In genomic region chr19:45090598-45090997, GRCh38 we compare ENCODE assay signal across 8 cellular contexts. TPM values are rescaled to one million over a fixed set of nuclear protein-coding genes. Genes with fewer than 3 reads are reported as not detected.
DNase-seq lines count a peak whose midpoint lies in the region; ATAC-seq, FAIRE-seq and TF ChIP-seq lines count a peak whose summit lies in the region.
"Had no signal": no experiment of that assay in that cellular context is flagged by ENCODE, and none has a peak within 500 bp of the region (broad histone marks: within the 10 kb centered on the region; RNA-seq: fewer than 3 reads in every experiment).

No MANE protein-coding gene starts in this region.

- H3K4me3 ChIP-seq in liver (ENCODE audit: low read depth in 1 of 3, low read length in 3 of 3) (peak overlapping the region; percentile 41 to 65 (median 42)), HepG2 (replicated peaks in 1 of 3; ENCODE audit: insufficient read depth in 1 of 3, low read depth in 2 of 3, low read length in 3 of 3) (no peak overlapping the region), PC-9 (no peak overlapping the region)

- 54% methylated on average over 5 of the region's 5 CpGs for WGBS in liver
- 92% methylated on average over 5 of the region's 5 CpGs for WGBS in HepG2 (ENCODE audit: low lambda C conversion rate)

- ATAC-seq in HepG2: no peak
- peak; percentile 26 for ATAC-seq in left colon
- ATAC-seq in GM21786 (IDR thresholded peaks at IDR 0.05; ENCODE audit: unreplicated experiment): no peak

- no peak overlapping the region for H2AFZ ChIP-seq in HepG2 (ENCODE audit: low read length)
- H2AFZ ChIP-seq in PC-9: no peak overlapping the region

- BruUV-seq in HepG2 (replicated peaks; lab: Mats Ljungman, UMichigan): no TSS peak
- BruUV-seq in PC-9 (replicated peaks; lab: Mats Ljungman, UMichigan): no TSS peak

- TF ChIP-seq EP300 in HepG2 (IDR thresholded peaks at IDR 0.05; ENCODE audit: low read depth in 2 of 2, low read length in 2 of 2) (no peak), HepG2 (CRISPR knock-in tag; IDR thresholded peaks at IDR 0.05; ENCODE audit: borderline replicate concordance) (no peak)

- H3K27ac ChIP-seq in liver (ENCODE audit: low read depth in 1 of 2, low read length in 2 of 2) (no peak overlapping the region), HepG2 (ENCODE audit: extremely low read length, insufficient read depth, low read length) (no peak overlapping the region), PC-9 (no peak overlapping the region)

- H3K9ac ChIP-seq in liver (ENCODE audit: low read depth in 1 of 2, low read length in 2 of 2) (no peak overlapping the region), HepG2 (ENCODE audit: insufficient read depth, low read depth, low read length) (no peak overlapping the region)

- H3K4me2 ChIP-seq in HepG2 (ENCODE audit: low read depth, low read length): no peak overlapping the region
- no peak overlapping the region for H3K4me2 ChIP-seq in PC-9

- H3K79me2 ChIP-seq in HepG2 (ENCODE audit: insufficient read depth, low read length) (peaks cover 31% of the 10 kb centered on the region), PC-9 (ENCODE audit: low read depth) (peaks cover 35% of the 10 kb centered on the region)

- H3K4me1 ChIP-seq in liver (ENCODE audit: control insufficient read depth in 4 of 4, insufficient read depth in 4 of 4, low read length in 3 of 4) (peaks cover 5 to 43% (median 31%) of the 10 kb centered on the region in 4 donors), HepG2 (ENCODE audit: insufficient read depth, low read length) (peaks cover 24% of the 10 kb centered on the region), PC-9 (replicated peaks; ENCODE audit: insufficient read depth) (peaks cover 12% of the 10 kb centered on the region)

- intact Hi-C loops in HepG2 (cut with micrococcal nuclease; ENCODE audit: unreplicated experiment): no loop called here
- intact Hi-C loops in left colon (cut with DNase I, micrococcal nuclease): loop anchor here in 1 of 2 donors (10.0 kb wide), 1 partner anchor 84 kb away; the partner anchor contains the start of genes BLOC1S3 and TRAPPC6A
- intact Hi-C loops in PC-9 (cut with micrococcal nuclease; ENCODE audit: unreplicated experiment): loop anchor here (5.0 to 10.0 kb wide), 3 partner anchors 62 to 314 kb away; partner anchors contain the start of genes EXOC3L2, POLR1G and PPP1R13L

- TF ChIP-seq CTCF in liver (IDR thresholded peaks at IDR 0.05; ENCODE audit: low read depth, low read length, missing input control): no peak
- no peak for TF ChIP-seq CTCF in HepG2 (CRISPR knock-in tag; IDR thresholded peaks at IDR 0.05)
- TF ChIP-seq CTCF in PC-9 (conservative IDR thresholded peaks at IDR 0.05): no peak

- FAIRE-seq in HepG2 (lab: Jason Lieb, UNC): no peak

- no peaks in the 10 kb centered on the region for H3K27me3 ChIP-seq in liver (ENCODE audit: control insufficient read depth in 4 of 4, insufficient read depth in 4 of 4, low read length in 3 of 4)
- no peaks in the 10 kb centered on the region; a peak in 1 of 5 replicates for H3K27me3 ChIP-seq in HepG2 (ENCODE audit: control insufficient read depth in 1 of 2, insufficient read depth in 2 of 2, low read length in 2 of 2)
- no peaks in the 10 kb centered on the region for H3K27me3 ChIP-seq in PC-9 (ENCODE audit: insufficient read depth, low read depth)
- H3K27me3 ChIP-seq: thyroid gland had no signal

- no peak for TF ChIP-seq POLR2A in HepG2 (IDR thresholded peaks at IDR 0.05; ENCODE audit: insufficient read depth in 1 of 2, low read depth in 2 of 2, low read length in 2 of 2)

- peaks cover 32% of the 10 kb centered on the region for H3F3A ChIP-seq in PC-9 (ENCODE audit: insufficient read depth, low read depth)

- TF ChIP-seq RAD21 in liver (IDR thresholded peaks at IDR 0.05) (no peak), HepG2 (CRISPR knock-in tag; IDR thresholded peaks at IDR 0.05) (no peak)

- POLR2A ChIA-PET in HepG2 (lab: Yijun Ruan, JAX) (interaction anchor here (2.0 kb wide), 1 partner anchor 13 kb away, joined by 5 read pairs; no protein-coding TSS in a partner anchor), PC-9 (lab: Charles Lee; ENCODE audit: unreplicated experiment) (no interaction called here)

- H4K20me1 ChIP-seq in HepG2 (ENCODE audit: insufficient read depth, low read length) (no peaks in the 10 kb centered on the region; the same call in 1 of the 2 replicates), PC-9 (ENCODE audit: insufficient read depth) (peaks cover 27% of the 10 kb centered on the region)

- H3K9me3 ChIP-seq in liver (ENCODE audit: control insufficient read depth in 4 of 4, low read length in 3 of 4) (no peaks in the 10 kb centered on the region), HepG2 (ENCODE audit: low read length) (no peaks in the 10 kb centered on the region), PC-9 (ENCODE audit: insufficient read depth, low read depth) (no peaks in the 10 kb centered on the region)
- H3K9me3 ChIP-seq: thyroid gland had no signal

- H3K9me2 ChIP-seq in PC-9 (ENCODE audit: insufficient read depth): no peaks in the 10 kb centered on the region

- in situ Hi-C loops in HepG2 (cut with HindIII; ENCODE audit: extremely low pct_ligation_motif_present, low pct_unique_long_range_greater_than_20kb): no loop called here

- peaks cover 0 to 8% (median 5%) of the 10 kb centered on the region in 4 donors for H3K36me3 ChIP-seq in liver (ENCODE audit: control insufficient read depth in 4 of 4, insufficient read depth in 3 of 4, low read depth in 1 of 4, low read length in 3 of 4)
- peaks cover 5 to 26% of the 10 kb centered on the region in 2 experiments; a peak in 4 of 5 replicates for H3K36me3 ChIP-seq in HepG2 (replicated peaks in 1 of 2; ENCODE audit: control insufficient read depth in 1 of 2, insufficient read depth in 2 of 2, low read length in 2 of 2)
- peaks cover 4% of the 10 kb centered on the region; the same call in 1 of the 2 replicates for H3K36me3 ChIP-seq in PC-9 (ENCODE audit: low read depth)
- H3K36me3 ChIP-seq: thyroid gland had no signal

- CTCF ChIA-PET in HepG2 (lab: Yijun Ruan, JAX; ENCODE audit: low intra/inter-chr PET ratio, low total read pairs) (no interaction called here), PC-9 (lab: Charles Lee) (no interaction called here)

- DNase-seq in HepG2 (ENCODE audit: low spot score) (no peak), left colon (no peak), PC-9 (no peak), NCI-H446 (lab: John Stamatoyannopoulos, UW) (no peak)
- DNase-seq: right cardiac atrium had no signal

RNA-seq across cellular contexts. Expression of gene PPP1R37, which starts 2.4 kb away (rescaled TPM):
- total RNA-seq in liver (10 to 100 TPM in 1 of 2 donors, 1 to 10 TPM in 1; 9.8 to 10.4 TPM), HepG2 (2016; rRNA removed; fragmentation: Illumina TruSeq; extraction: Trizol) (9.2 and 14.3 TPM in 2 replicates), left colon (10 to 100 TPM; 31.6 to 33.1 TPM), PC-9 (2021) (41.1 and 49.5 TPM in 2 replicates)
- polyA plus RNA-seq in liver (1 to 10 TPM; 1.8 to 8.7 TPM), HepG2 (2011; rRNA removed) (9.0 and 13.9 TPM in 2 replicates)
- 6.7 and 9.0 TPM in 2 replicates for total RNA-seq in HepG2 (2016; cell fraction: cytosol; rRNA removed; fragmentation: Illumina TruSeq; extraction: Trizol; ENCODE audit: low read depth)
- 7.3 and 15.4 TPM in 2 replicates for total RNA-seq in HepG2 (2016; cell fraction: insoluble cytoplasmic fraction; rRNA removed; fragmentation: Illumina TruSeq; extraction: Trizol)
- total RNA-seq in HepG2 (2016; cell fraction: membrane; rRNA removed; fragmentation: Illumina TruSeq; extraction: Trizol): 14.2 and 14.9 TPM in 2 replicates
- total RNA-seq in HepG2 (2016; cell fraction: nucleus; rRNA removed; fragmentation: Illumina TruSeq; extraction: Trizol): 12.9 and 14.6 TPM in 2 replicates
- polyA plus RNA-seq in HepG2 (2011; cell fraction: cytosol; rRNA removed): 7.3 and 11.2 TPM in 2 replicates
- polyA plus RNA-seq in HepG2 (2011; cell fraction: nucleus; rRNA removed): 51.9 and 57.4 TPM in 2 replicates
- 9.6 and 15.6 TPM in 2 replicates for polyA plus RNA-seq in HepG2 (2012)
- 3.7 and 4.8 TPM in 2 replicates for polyA plus RNA-seq in HepG2 (2016; cell fraction: cytosol; fragmentation: Illumina TruSeq; extraction: Trizol; ENCODE audit: low read depth)
- 8.4 and 10.5 TPM in 2 replicates for polyA plus RNA-seq in HepG2 (2016; cell fraction: insoluble cytoplasmic fraction; fragmentation: Illumina TruSeq; extraction: Trizol; ENCODE audit: low read depth)
- polyA plus RNA-seq in HepG2 (2016; cell fraction: membrane; fragmentation: Illumina TruSeq; extraction: Trizol; ENCODE audit: low read depth): 7.2 and 9.9 TPM in 2 replicates
- polyA plus RNA-seq in HepG2 (2016; cell fraction: nucleus; fragmentation: Illumina TruSeq; extraction: Trizol; ENCODE audit: insufficient read depth, low read depth): 30.3 and 31.0 TPM in 2 replicates
- polyA minus RNA-seq in HepG2 (2011; rRNA and poly(A)+ RNA removed; ENCODE audit: low replicate concordance): 11.1 and 11.5 TPM in 2 replicates
- 4.2 and 5.6 TPM in 2 replicates for polyA minus RNA-seq in HepG2 (2011; cell fraction: cytosol; rRNA and poly(A)+ RNA removed)
- 11.2 and 12.4 TPM in 2 replicates for polyA minus RNA-seq in HepG2 (2011; cell fraction: nucleus; rRNA and poly(A)+ RNA removed)

RNA-seq across cellular contexts. Expression of gene GEMIN7, which starts 11.5 kb away (rescaled TPM):
- total RNA-seq in liver: 10 to 100 TPM; 10.0 to 16.2 TPM
- polyA plus RNA-seq in liver: 10 to 100 TPM; 22.7 to 25.2 TPM
- 30.6 and 42.0 TPM in 2 replicates for total RNA-seq in HepG2 (2016; rRNA removed; fragmentation: Illumina TruSeq; extraction: Trizol)
- total RNA-seq in HepG2 (2016; cell fraction: cytosol; rRNA removed; fragmentation: Illumina TruSeq; extraction: Trizol; ENCODE audit: low read depth): 15.7 and 22.3 TPM in 2 replicates
- total RNA-seq in HepG2 (2016; cell fraction: insoluble cytoplasmic fraction; rRNA removed; fragmentation: Illumina TruSeq; extraction: Trizol): 34.9 and 39.3 TPM in 2 replicates
- total RNA-seq in HepG2 (2016; cell fraction: membrane; rRNA removed; fragmentation: Illumina TruSeq; extraction: Trizol): 28.5 and 42.7 TPM in 2 replicates
- 13.0 and 14.5 TPM in 2 replicates for total RNA-seq in HepG2 (2016; cell fraction: nucleus; rRNA removed; fragmentation: Illumina TruSeq; extraction: Trizol)
- 22.2 and 24.1 TPM in 2 replicates for polyA plus RNA-seq in HepG2 (2011; rRNA removed)
- polyA plus RNA-seq in HepG2 (2011; cell fraction: cytosol; rRNA removed): 22.8 and 32.6 TPM in 2 replicates
- 31.3 and 38.6 TPM in 2 replicates for polyA plus RNA-seq in HepG2 (2011; cell fraction: nucleus; rRNA removed)
- 22.7 and 23.7 TPM in 2 replicates for polyA plus RNA-seq in HepG2 (2012)
- polyA plus RNA-seq in HepG2 (2016; cell fraction: cytosol; fragmentation: Illumina TruSeq; extraction: Trizol; ENCODE audit: low read depth): 28.4 and 37.8 TPM in 2 replicates
- 62.1 and 65.3 TPM in 2 replicates for polyA plus RNA-seq in HepG2 (2016; cell fraction: insoluble cytoplasmic fraction; fragmentation: Illumina TruSeq; extraction: Trizol; ENCODE audit: low read depth)
- polyA plus RNA-seq in HepG2 (2016; cell fraction: membrane; fragmentation: Illumina TruSeq; extraction: Trizol; ENCODE audit: low read depth): 40.2 and 48.8 TPM in 2 replicates
- 33.1 and 40.0 TPM in 2 replicates for polyA plus RNA-seq in HepG2 (2016; cell fraction: nucleus; fragmentation: Illumina TruSeq; extraction: Trizol; ENCODE audit: insufficient read depth, low read depth)
- 20.1 and 20.5 TPM in 2 replicates for polyA minus RNA-seq in HepG2 (2011; rRNA and poly(A)+ RNA removed; ENCODE audit: low replicate concordance)
- polyA minus RNA-seq in HepG2 (2011; cell fraction: cytosol; rRNA and poly(A)+ RNA removed): 12.5 and 19.8 TPM in 2 replicates
- 7.9 and 9.2 TPM in 2 replicates for polyA minus RNA-seq in HepG2 (2011; cell fraction: nucleus; rRNA and poly(A)+ RNA removed)
- total RNA-seq in left colon: 10 to 100 TPM; 18.1 to 22.8 TPM
- total RNA-seq in PC-9 (2021): 29.6 and 30.6 TPM in 2 replicates

RNA-seq across cellular contexts. Expression of gene ZNF296, which starts 14.3 kb away (rescaled TPM):
- total RNA-seq in liver (under 1 TPM; 0.17 to 0.42 TPM), HepG2 (2016; rRNA removed; fragmentation: Illumina TruSeq; extraction: Trizol) (0.62 and 0.63 TPM in 2 replicates), left colon (1 to 10 TPM; 4.0 to 6.1 TPM), PC-9 (2021) (3.1 and 3.7 TPM in 2 replicates)
- polyA plus RNA-seq in liver (under 1 TPM in 1 of 2 donors, not detected in 1; 0.16 TPM), HepG2 (2011; rRNA removed) (0.26 and 0.39 TPM in 2 replicates)
- 0.71 and 0.97 TPM in 2 replicates for total RNA-seq in HepG2 (2016; cell fraction: cytosol; rRNA removed; fragmentation: Illumina TruSeq; extraction: Trizol; ENCODE audit: low read depth)
- 0.43 and 0.91 TPM in 2 replicates for total RNA-seq in HepG2 (2016; cell fraction: insoluble cytoplasmic fraction; rRNA removed; fragmentation: Illumina TruSeq; extraction: Trizol)
- total RNA-seq in HepG2 (2016; cell fraction: membrane; rRNA removed; fragmentation: Illumina TruSeq; extraction: Trizol): 1.4 and 1.9 TPM in 2 replicates
- total RNA-seq in HepG2 (2016; cell fraction: nucleus; rRNA removed; fragmentation: Illumina TruSeq; extraction: Trizol): 0.62 and 0.72 TPM in 2 replicates
- 0.15 and 0.32 TPM in 2 replicates for polyA plus RNA-seq in HepG2 (2011; cell fraction: cytosol; rRNA removed)
- 1.2 and 1.3 TPM in 2 replicates for polyA plus RNA-seq in HepG2 (2011; cell fraction: nucleus; rRNA removed)
- polyA plus RNA-seq in HepG2 (2012): 1.2 and 1.5 TPM in 2 replicates
- polyA plus RNA-seq in HepG2 (2016; cell fraction: cytosol; fragmentation: Illumina TruSeq; extraction: Trizol; ENCODE audit: low read depth): 1.3 TPM in 2 replicates
- 2.2 and 2.9 TPM in 2 replicates for polyA plus RNA-seq in HepG2 (2016; cell fraction: insoluble cytoplasmic fraction; fragmentation: Illumina TruSeq; extraction: Trizol; ENCODE audit: low read depth)
- polyA plus RNA-seq in HepG2 (2016; cell fraction: membrane; fragmentation: Illumina TruSeq; extraction: Trizol; ENCODE audit: low read depth): 1.2 and 1.5 TPM in 2 replicates
- polyA plus RNA-seq in HepG2 (2016; cell fraction: nucleus; fragmentation: Illumina TruSeq; extraction: Trizol; ENCODE audit: insufficient read depth, low read depth): 2.3 and 4.7 TPM in 2 replicates
- polyA minus RNA-seq in HepG2 (2011; rRNA and poly(A)+ RNA removed; ENCODE audit: low replicate concordance): 0.47 and 0.64 TPM in 2 replicates
- polyA minus RNA-seq in HepG2 (2011; cell fraction: cytosol; rRNA and poly(A)+ RNA removed): 1.2 and 2.5 TPM in 2 replicates
- polyA minus RNA-seq in HepG2 (2011; cell fraction: nucleus; rRNA and poly(A)+ RNA removed): 0.37 and 0.39 TPM in 2 replicates

RNA-seq across cellular contexts. Expression of gene CLASRP, which starts 51.8 kb away (rescaled TPM):
- total RNA-seq in liver (10 to 100 TPM; 13.0 to 44.3 TPM), HepG2 (2016; rRNA removed; fragmentation: Illumina TruSeq; extraction: Trizol) (7.4 and 32.0 TPM in 2 replicates), left colon (10 to 100 TPM; 65.3 to 92.8 TPM), PC-9 (2021) (74.1 and 76.8 TPM in 2 replicates)
- polyA plus RNA-seq in liver (10 to 100 TPM in 1 of 2 donors, 1 to 10 TPM in 1; 9.0 to 12.6 TPM), HepG2 (2011; rRNA removed) (51.1 and 51.4 TPM in 2 replicates)
- total RNA-seq in HepG2 (2016; cell fraction: cytosol; rRNA removed; fragmentation: Illumina TruSeq; extraction: Trizol; ENCODE audit: low read depth): 7.3 and 8.3 TPM in 2 replicates
- total RNA-seq in HepG2 (2016; cell fraction: insoluble cytoplasmic fraction; rRNA removed; fragmentation: Illumina TruSeq; extraction: Trizol): 6.5 and 35.8 TPM in 2 replicates
- 6.0 and 7.3 TPM in 2 replicates for total RNA-seq in HepG2 (2016; cell fraction: membrane; rRNA removed; fragmentation: Illumina TruSeq; extraction: Trizol)
- 36.9 and 51.6 TPM in 2 replicates for total RNA-seq in HepG2 (2016; cell fraction: nucleus; rRNA removed; fragmentation: Illumina TruSeq; extraction: Trizol)
- polyA plus RNA-seq in HepG2 (2011; cell fraction: cytosol; rRNA removed): 13.6 and 14.3 TPM in 2 replicates
- polyA plus RNA-seq in HepG2 (2011; cell fraction: nucleus; rRNA removed): 292 and 390 TPM in 2 replicates
- 58.9 and 85.4 TPM in 2 replicates for polyA plus RNA-seq in HepG2 (2012)
- polyA plus RNA-seq in HepG2 (2016; cell fraction: cytosol; fragmentation: Illumina TruSeq; extraction: Trizol; ENCODE audit: low read depth): 7.0 and 7.7 TPM in 2 replicates
- polyA plus RNA-seq in HepG2 (2016; cell fraction: insoluble cytoplasmic fraction; fragmentation: Illumina TruSeq; extraction: Trizol; ENCODE audit: low read depth): 18.3 and 19.4 TPM in 2 replicates
- polyA plus RNA-seq in HepG2 (2016; cell fraction: membrane; fragmentation: Illumina TruSeq; extraction: Trizol; ENCODE audit: low read depth): 9.9 and 14.8 TPM in 2 replicates
- polyA plus RNA-seq in HepG2 (2016; cell fraction: nucleus; fragmentation: Illumina TruSeq; extraction: Trizol; ENCODE audit: insufficient read depth, low read depth): 320 and 335 TPM in 2 replicates
- polyA minus RNA-seq in HepG2 (2011; rRNA and poly(A)+ RNA removed; ENCODE audit: low replicate concordance): 16.6 and 30.8 TPM in 2 replicates
- polyA minus RNA-seq in HepG2 (2011; cell fraction: cytosol; rRNA and poly(A)+ RNA removed): 4.3 and 4.6 TPM in 2 replicates
- polyA minus RNA-seq in HepG2 (2011; cell fraction: nucleus; rRNA and poly(A)+ RNA removed): 49.0 and 61.0 TPM in 2 replicates

Comparison
In these comparisons a context has a peak if more than half of its experiments do, and no peak if none do; other contexts are left out.
1. H3K4me3 ChIP-seq: peak in liver (3 of 3); none in HepG2 (0 of 3) and PC-9 (single experiment).